Comparison of ENCODE assay signal across 8 cellular contexts in genomic region chr10:42553576-42553975, GRCh38.
DNase-seq lines count a peak whose midpoint lies in the region; ATAC-seq and TF ChIP-seq lines count a peak whose summit lies in the region.
"Not testable (repeated sequence)": the region's sequence is repeated elsewhere in the genome, so short reads cannot be mapped to it uniquely, and the experiment has no call there.

No MANE protein-coding gene starts in this region.

- not testable (repeated sequence) for H3K27me3 Mint-ChIP-seq in activated CD8-positive, alpha-beta T cell treated with anti-CD3 and anti-CD28 coated beads, Interleukin-2, amount 10 ng/mL, durations not matched to agents 7 days and 5 days (ENCODE audit: low read depth); glutamatergic neuron (ENCODE audit: unreplicated experiment)

- H3K27me3 ChIP-seq in GM23248 (replicated peaks; ENCODE audit: insufficient read depth); breast epithelium; muscle layer of colon (ENCODE audit: control insufficient read depth in 1 of 2, insufficient read depth in 2 of 2, low read length in 2 of 2); psoas muscle (ENCODE audit: insufficient read depth in 3 of 3, low read length in 2 of 3); upper lobe of right lung: not testable (repeated sequence)

- not testable (repeated sequence) for H3F3A ChIP-seq in GM23248 (ENCODE audit: insufficient read depth)

- H3K27ac Mint-ChIP-seq in activated CD8-positive, alpha-beta T cell treated with anti-CD3 and anti-CD28 coated beads, Interleukin-2, amount 10 ng/mL, durations not matched to agents 7 days and 5 days; glutamatergic neuron (ENCODE audit: unreplicated experiment): not testable (repeated sequence)

- POLR2A ChIA-PET in OCI-LY7 (lab: Charles Lee) = interaction anchor here (1.0 kb wide), 1 partner anchor 9 kb away, joined by 3 read pairs; no protein-coding TSS in a partner anchor
- POLR2A ChIA-PET in activated CD8-positive, alpha-beta T cell treated with anti-CD3 and anti-CD28 coated beads, Interleukin-2, amount 10 ng/mL, durations not matched to agents 7 days and 5 days (lab: Charles Lee) = interaction anchor here (0.8 kb wide), 1 partner anchor 229 kb away, joined by 3 read pairs; the partner anchor contains the start of gene BMS1

- not testable (repeated sequence) for TF ChIP-seq POLR2A in breast epithelium (IDR thresholded peaks at IDR 0.05)

- not testable (repeated sequence) for TF ChIP-seq CTCF in OCI-LY7 (conservative IDR thresholded peaks at IDR 0.05; ENCODE audit: low read length); breast epithelium (IDR thresholded peaks at IDR 0.05); glutamatergic neuron (IDR thresholded peaks at IDR 0.05; ENCODE audit: partially characterized antibody, unreplicated experiment); psoas muscle (IDR thresholded peaks at IDR 0.05); upper lobe of right lung (IDR thresholded peaks at IDR 0.05)

- not testable (repeated sequence) for H3K27ac ChIP-seq in GM23248; OCI-LY7 (ENCODE audit: low read depth, low read length, poor library complexity, severe bottlenecking); breast epithelium; muscle layer of colon (ENCODE audit: low read depth, low read length); psoas muscle; upper lobe of right lung

- not testable (repeated sequence) for BruUV-seq in OCI-LY7 (replicated peaks; lab: Mats Ljungman, UMichigan)

- H3K9me3 ChIP-seq in GM23248 (ENCODE audit: low read depth); OCI-LY7 (ENCODE audit: low read length); breast epithelium; muscle layer of colon (ENCODE audit: low read length); psoas muscle; upper lobe of right lung: not testable (repeated sequence)

- H3K36me3 Mint-ChIP-seq in activated CD8-positive, alpha-beta T cell treated with anti-CD3 and anti-CD28 coated beads, Interleukin-2, amount 10 ng/mL, durations not matched to agents 7 days and 5 days (ENCODE audit: low read depth) = peaks cover 33% of the 10 kb centered on the region
- H3K36me3 Mint-ChIP-seq in glutamatergic neuron (ENCODE audit: unreplicated experiment) = not testable (repeated sequence)

- CTCF ChIA-PET in OCI-LY7 (lab: Charles Lee; ENCODE audit: unreplicated experiment) = not testable (repeated sequence)
- CTCF ChIA-PET in activated CD8-positive, alpha-beta T cell treated with anti-CD3 and anti-CD28 coated beads, Interleukin-2, amount 10 ng/mL, durations not matched to agents 7 days and 5 days (lab: Charles Lee) = interaction anchor here (0.8 kb wide), 1 partner anchor 199 kb away, joined by 3 read pairs; no protein-coding TSS in a partner anchor

- ATAC-seq in activated CD8-positive, alpha-beta T cell treated with anti-CD3 and anti-CD28 coated beads, Interleukin-2, amount 10 ng/mL, durations not matched to agents 7 days and 5 days; psoas muscle; upper lobe of right lung: not testable (repeated sequence)

- not testable (repeated sequence) for H3K36me3 ChIP-seq in GM23248 (ENCODE audit: low read depth); breast epithelium; muscle layer of colon (ENCODE audit: insufficient read depth, low read length); psoas muscle (ENCODE audit: insufficient read depth in 1 of 2, low read depth in 1 of 2); upper lobe of right lung
- H3K36me3 ChIP-seq in OCI-LY7 (ENCODE audit: insufficient read depth, low read length) = peaks cover 19% of the 10 kb centered on the region

- H4K20me1 ChIP-seq in GM23248 (ENCODE audit: insufficient read depth); OCI-LY7 (ENCODE audit: insufficient read depth, low read length): not testable (repeated sequence)

- peak overlapping the region; percentile 98 for H3K4me3 Mint-ChIP-seq in activated CD8-positive, alpha-beta T cell treated with anti-CD3 and anti-CD28 coated beads, Interleukin-2, amount 10 ng/mL, durations not matched to agents 7 days and 5 days
- peak overlapping the region; percentile 95 for H3K4me3 Mint-ChIP-seq in glutamatergic neuron (ENCODE audit: unreplicated experiment)

- intact Hi-C loops in OCI-LY7 (cut with micrococcal nuclease; ENCODE audit: unreplicated experiment) (loop anchor here (10.0 kb wide), 1 partner anchor 581 kb away; the partner anchor contains the start of gene CSGALNACT2), psoas muscle (cut with DNase I) (loop anchor here (5.0 kb wide), 1 partner anchor 84 kb away; the partner anchor contains the start of gene ZNF33B (in 2 of the 2))
- intact Hi-C loops in breast epithelium (cut with DNase I; ENCODE audit: low total_unique reads); upper lobe of right lung (cut with DNase I): not testable (repeated sequence)

- H3K4me1 Mint-ChIP-seq in activated CD8-positive, alpha-beta T cell treated with anti-CD3 and anti-CD28 coated beads, Interleukin-2, amount 10 ng/mL, durations not matched to agents 7 days and 5 days (ENCODE audit: low read depth) = peaks cover 28% of the 10 kb centered on the region
- not testable (repeated sequence) for H3K4me1 Mint-ChIP-seq in glutamatergic neuron (ENCODE audit: low read depth, unreplicated experiment)

- not testable (repeated sequence) for H3K4me1 ChIP-seq in GM23248 (ENCODE audit: insufficient read depth); breast epithelium; upper lobe of right lung
- H3K4me1 ChIP-seq in OCI-LY7 (ENCODE audit: insufficient read depth, low read length, poor library complexity, severe bottlenecking) (peaks cover 28% of the 10 kb centered on the region), muscle layer of colon (ENCODE audit: insufficient read depth, low read length) (peaks cover 16% of the 10 kb centered on the region), psoas muscle (peaks cover 11% of the 10 kb centered on the region)

- H3K79me2 ChIP-seq in GM23248 (ENCODE audit: insufficient read depth) = peaks cover 24% of the 10 kb centered on the region
- peaks cover 17% of the 10 kb centered on the region; the same call in 1 of the 2 replicates for H3K79me2 ChIP-seq in OCI-LY7 (ENCODE audit: insufficient read depth, low read depth, low read length)

- H3K4me2 ChIP-seq in GM23248 (ENCODE audit: unreplicated experiment) (peak overlapping the region; percentile 95), OCI-LY7 (ENCODE audit: low read length) (peak overlapping the region; percentile 79)

- 43 to 50% methylated on average over 12 of the region's 12 CpGs for WGBS in GM23248 (ENCODE audit: low coverage in 1 of 2, low lambda C conversion rate in 2 of 2, missing lambda C conversion rate in 2 of 2), 2 experiments
- 81 to 89% (median 87%) methylated on average over 12 of the region's 12 CpGs for WGBS in psoas muscle, 3 donors

- peak overlapping the region; percentile 98 for H3K4me3 ChIP-seq in GM23248
- peak overlapping the region; percentile 89 for H3K4me3 ChIP-seq in OCI-LY7 (ENCODE audit: low read depth, low read length, poor library complexity, severe bottlenecking)
- peak overlapping the region in 2 of 3 donors; percentile 61 to 98 for H3K4me3 ChIP-seq in breast epithelium
- H3K4me3 ChIP-seq in muscle layer of colon (ENCODE audit: low read depth in 1 of 2, low read length in 2 of 2) = peak overlapping the region in 1 of 2 donors; percentile 96
- peak overlapping the region; percentile 92 for H3K4me3 ChIP-seq in psoas muscle
- peak overlapping the region; percentile 90 for H3K4me3 ChIP-seq in upper lobe of right lung

- peak overlapping the region; percentile 97 for H2AFZ ChIP-seq in GM23248
- H2AFZ ChIP-seq in OCI-LY7 (ENCODE audit: low read length) = peak overlapping the region; percentile 98

- not testable (repeated sequence) for H3K9me3 Mint-ChIP-seq in activated CD8-positive, alpha-beta T cell treated with anti-CD3 and anti-CD28 coated beads, Interleukin-2, amount 10 ng/mL, durations not matched to agents 7 days and 5 days (ENCODE audit: insufficient read depth)
- peaks cover 17% of the 10 kb centered on the region for H3K9me3 Mint-ChIP-seq in glutamatergic neuron (ENCODE audit: unreplicated experiment)

- DNase-seq in GM23248; OCI-LY7 (ENCODE audit: low spot score); activated CD8-positive, alpha-beta T cell treated with anti-CD3 and anti-CD28 coated beads, Interleukin-2, amount 10 ng/mL, durations not matched to agents 7 days and 5 days; breast epithelium (ENCODE audit: low spot score in 2 of 2); glutamatergic neuron; psoas muscle; upper lobe of right lung: not testable (repeated sequence)

- not testable (repeated sequence) for H3K9ac ChIP-seq in GM23248
- peak overlapping the region; percentile 35 for H3K9ac ChIP-seq in muscle layer of colon (ENCODE audit: low read length)

- H3K9me2 ChIP-seq in GM23248 (ENCODE audit: insufficient read depth); OCI-LY7 (ENCODE audit: insufficient read depth, low read length): not testable (repeated sequence)

- in situ Hi-C loops in GM23248 (cut with MboI) = not testable (repeated sequence)
